Comparison of ENCODE assay signal across 8 cellular contexts in the genomic region with DNA sequence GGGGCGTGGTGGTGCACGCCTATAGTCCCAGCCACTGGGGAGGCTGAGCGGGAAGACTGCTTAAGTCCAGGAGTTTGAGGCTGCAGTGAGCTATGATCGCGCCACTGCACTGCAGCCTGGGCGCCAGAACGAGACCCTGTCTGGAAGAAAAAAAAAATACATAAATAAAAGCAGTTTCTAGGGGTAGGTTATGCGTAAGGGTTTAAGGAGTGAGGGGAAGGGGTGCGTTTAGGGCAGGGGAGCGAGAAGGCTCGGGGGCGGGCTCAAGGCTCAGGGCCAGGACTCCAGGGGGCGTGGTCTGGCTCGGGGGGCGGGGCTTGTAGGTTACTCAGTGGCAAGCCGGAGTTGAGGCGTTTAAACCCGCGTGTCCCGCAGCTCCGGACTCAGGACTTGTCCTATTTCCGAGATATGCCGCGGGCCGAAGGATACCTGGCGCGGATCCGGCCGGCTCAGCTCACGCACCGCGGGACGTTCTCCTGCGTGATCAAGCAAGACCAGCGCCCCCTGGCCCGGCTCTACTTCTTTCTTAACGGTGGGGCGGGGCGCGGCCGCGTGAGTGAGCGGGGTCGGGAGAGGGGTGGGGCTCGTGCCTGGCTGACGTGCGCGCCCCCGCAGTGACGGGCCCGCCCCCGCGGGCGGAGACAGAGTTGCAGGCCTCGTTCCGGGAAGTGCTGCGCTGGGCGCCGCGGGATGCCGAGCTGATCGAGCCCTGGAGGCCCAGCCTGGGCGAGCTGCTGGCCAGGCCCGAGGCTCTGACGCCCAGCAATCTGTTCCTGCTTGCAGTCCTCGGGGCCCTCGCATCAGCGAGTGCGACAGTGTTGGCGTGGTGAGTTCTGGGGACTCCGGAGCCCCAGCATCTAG. TPM values are rescaled to one million over a fixed set of nuclear protein-coding genes. Genes with fewer than 3 reads are reported as not detected.
DNase-seq lines count a peak whose midpoint lies in the region; ATAC-seq, FAIRE-seq and TF ChIP-seq lines count a peak whose summit lies in the region.

No MANE protein-coding gene starts in this region.

- H3K4me1 ChIP-seq in pancreas (peaks cover 0 to 7% (median 0%) of the 10 kb centered on the region in 3 donors), thyroid gland (peaks cover 19 to 31% of the 10 kb centered on the region in 2 donors)

- H3K9me3 Mint-ChIP-seq in activated naive CD8-positive, alpha-beta T cell treated with anti-CD3 and anti-CD28 coated beads for 36 hours: peaks cover 2% of the 10 kb centered on the region

- peaks cover 22% of the 10 kb centered on the region for H3K4me1 Mint-ChIP-seq in activated naive CD8-positive, alpha-beta T cell treated with anti-CD3 and anti-CD28 coated beads for 36 hours

- no peaks in the 10 kb centered on the region for H3K9me3 ChIP-seq in pancreas
- H3K9me3 ChIP-seq in thyroid gland: no peaks in the 10 kb centered on the region

- intact Hi-C loops in Right ventricle myocardium inferior (cut with DNase I) (loop anchor here (2.0 to 5.0 kb wide), 2 partner anchors 15 to 98 kb away; no protein-coding TSS in a partner anchor), pancreas (cut with DNase I) (no loop called here), thyroid gland (cut with DNase I) (no loop called here)

- no peaks in the 10 kb centered on the region for H3K27me3 ChIP-seq in pancreas
- no peaks in the 10 kb centered on the region for H3K27me3 ChIP-seq in thyroid gland

- peak; percentile 81 for DNase-seq in DMS79 treated with DMSO at 0.1 percent for 48 hours (lab: John Stamatoyannopoulos, UW)
- peak; percentile 89 to 90 for DNase-seq in Kasumi-1 (lab: John Stamatoyannopoulos, UW)
- peak; percentile 97 for DNase-seq in activated naive CD8-positive, alpha-beta T cell treated with anti-CD3 and anti-CD28 coated beads for 36 hours
- DNase-seq in Right ventricle myocardium inferior (ENCODE audit: missing footprints): peak; percentile 99
- DNase-seq in pancreas: peak; percentile 95 to 98 (median 96)
- DNase-seq in thyroid gland: peak; percentile 97 to 98

- no peak for FAIRE-seq in pancreas (lab: Jason Lieb, UNC)

- peak in 1 of 2 donors; percentile 82 for TF ChIP-seq POLR2A in thyroid gland (IDR thresholded peaks at IDR 0.05)

- peaks cover 26% of the 10 kb centered on the region for H3K36me3 Mint-ChIP-seq in activated naive CD8-positive, alpha-beta T cell treated with anti-CD3 and anti-CD28 coated beads for 36 hours

- no peaks in the 10 kb centered on the region for H3K36me3 ChIP-seq in pancreas
- no peaks in the 10 kb centered on the region for H3K36me3 ChIP-seq in thyroid gland

- H3K27ac Mint-ChIP-seq in activated naive CD8-positive, alpha-beta T cell treated with anti-CD3 and anti-CD28 coated beads for 36 hours: peak overlapping the region; percentile 95

- ATAC-seq in GM21717 (IDR thresholded peaks at IDR 0.05; ENCODE audit: unreplicated experiment) (peak; percentile 82), SK-N-SH treated with all-trans-retinoic acid at 6 μM for 48 hours (peak; percentile 90), Right ventricle myocardium inferior (peak; percentile 95), pancreas (peak; percentile 85 to 94 (median 91))

- peaks cover 9% of the 10 kb centered on the region for H3K27me3 Mint-ChIP-seq in activated naive CD8-positive, alpha-beta T cell treated with anti-CD3 and anti-CD28 coated beads for 36 hours

- peak overlapping the region; percentile 92 for H3K4me3 Mint-ChIP-seq in activated naive CD8-positive, alpha-beta T cell treated with anti-CD3 and anti-CD28 coated beads for 36 hours

- H3K27ac ChIP-seq in pancreas (peak overlapping the region; percentile 61 to 90 (median 78)), thyroid gland (peak overlapping the region; percentile 66 to 92 (median 86))

- H3K4me3 ChIP-seq in pancreas (peak overlapping the region; percentile 41 to 66 (median 50)), thyroid gland (replicated peaks in 1 of 3) (peak overlapping the region; percentile 18 to 62 (median 59))

- 1% methylated on average over 68 to 71 of the region's 71 CpGs for WGBS in pancreas, 2 donors
- WGBS in thyroid gland, 2 donors: 4 to 7% methylated on average over 18 to 22 of the region's 71 CpGs

- TF ChIP-seq CTCF in pancreas (IDR thresholded peaks at IDR 0.05) (peak in 1 of 4 donors; percentile 8), thyroid gland (IDR thresholded peaks at IDR 0.05) (peak in 3 of 6 experiments; percentile 12 to 40 (median 35))

TF ChIP-seq in SK-N-SH treated with all-trans-retinoic acid at 6 μM for 48 hours, 23 proteins besides CTCF, POLR2A, EP300 and RAD21 (continues in another document):
- TF ChIP-seq, protein P1, sequence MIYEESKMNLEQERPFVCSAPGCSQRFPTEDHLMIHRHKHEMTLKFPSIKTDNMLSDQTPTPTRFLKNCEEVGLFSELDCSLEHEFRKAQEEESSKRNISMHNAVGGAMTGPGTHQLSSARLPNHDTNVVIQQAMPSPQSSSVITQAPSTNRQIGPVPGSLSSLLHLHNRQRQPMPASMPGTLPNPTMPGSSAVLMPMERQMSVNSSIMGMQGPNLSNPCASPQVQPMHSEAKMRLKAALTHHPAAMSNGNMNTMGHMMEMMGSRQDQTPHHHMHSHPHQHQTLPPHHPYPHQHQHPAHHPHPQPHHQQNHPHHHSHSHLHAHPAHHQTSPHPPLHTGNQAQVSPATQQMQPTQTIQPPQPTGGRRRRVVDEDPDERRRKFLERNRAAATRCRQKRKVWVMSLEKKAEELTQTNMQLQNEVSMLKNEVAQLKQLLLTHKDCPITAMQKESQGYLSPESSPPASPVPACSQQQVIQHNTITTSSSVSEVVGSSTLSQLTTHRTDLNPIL (CRISPR knock-in tag; IDR thresholded peaks at IDR 0.05; ENCODE audit: low read depth): no peak
- TF ChIP-seq, protein P2, sequence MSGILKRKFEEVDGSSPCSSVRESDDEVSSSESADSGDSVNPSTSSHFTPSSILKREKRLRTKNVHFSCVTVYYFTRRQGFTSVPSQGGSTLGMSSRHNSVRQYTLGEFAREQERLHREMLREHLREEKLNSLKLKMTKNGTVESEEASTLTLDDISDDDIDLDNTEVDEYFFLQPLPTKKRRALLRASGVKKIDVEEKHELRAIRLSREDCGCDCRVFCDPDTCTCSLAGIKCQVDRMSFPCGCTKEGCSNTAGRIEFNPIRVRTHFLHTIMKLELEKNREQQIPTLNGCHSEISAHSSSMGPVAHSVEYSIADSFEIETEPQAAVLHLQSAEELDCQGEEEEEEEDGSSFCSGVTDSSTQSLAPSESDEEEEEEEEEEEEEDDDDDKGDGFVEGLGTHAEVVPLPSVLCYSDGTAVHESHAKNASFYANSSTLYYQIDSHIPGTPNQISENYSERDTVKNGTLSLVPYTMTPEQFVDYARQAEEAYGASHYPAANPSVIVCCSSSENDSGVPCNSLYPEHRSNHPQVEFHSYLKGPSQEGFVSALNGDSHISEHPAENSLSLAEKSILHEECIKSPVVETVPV (CRISPR knock-in tag; IDR thresholded peaks at IDR 0.05): no peak
- no peak for TF ChIP-seq ESRRG (CRISPR knock-in tag; IDR thresholded peaks at IDR 0.05)
- no peak for TF ChIP-seq ZNF8 (CRISPR knock-in tag; IDR thresholded peaks at IDR 0.05)
- TF ChIP-seq CSDC2 (CRISPR knock-in tag; IDR thresholded peaks at IDR 0.05): no peak
- TF ChIP-seq OSR1 (CRISPR knock-in tag; IDR thresholded peaks at IDR 0.05): no peak
- no peak for TF ChIP-seq TOX (CRISPR knock-in tag; IDR thresholded peaks at IDR 0.05; ENCODE audit: borderline replicate concordance)

RNA-seq across cellular contexts. Expression of a gene that starts 10.8 kb away (rescaled TPM):
- 1 to 10 TPM; 2.0 to 2.1 TPM for total RNA-seq in activated naive CD8-positive, alpha-beta T cell treated with anti-CD3 and anti-CD28 coated beads for 36 hours
- total RNA-seq in Right ventricle myocardium inferior (14.6 TPM), pancreas (10 to 100 TPM in 1 of 6 donors, 1 to 10 TPM in 5; 3.8 to 12.4 (median 5.9) TPM), thyroid gland (10 to 100 TPM; 11.9 to 26.2 (median 20.4) TPM)
- polyA plus RNA-seq in pancreas: 10 to 100 TPM; 27.2 to 29.4 TPM

RNA-seq across cellular contexts. Expression of a gene that starts 19.9 kb away (rescaled TPM):
- not detected for total RNA-seq in activated naive CD8-positive, alpha-beta T cell treated with anti-CD3 and anti-CD28 coated beads for 36 hours
- total RNA-seq in Right ventricle myocardium inferior (0.57 TPM), pancreas (under 1 TPM in 4 of 6 donors, not detected in 2; 0.06 to 0.58 (median 0.36) TPM), thyroid gland (1 to 10 TPM in 2 of 4 donors, not detected in 2; 1.1 to 1.5 TPM)
- 1 to 10 TPM in 1 of 2 donors, under 1 TPM in 1; 0.54 to 1.3 TPM for polyA plus RNA-seq in pancreas

RNA-seq across cellular contexts. Expression of a gene that starts 47.8 kb away (rescaled TPM):
- not detected for total RNA-seq in activated naive CD8-positive, alpha-beta T cell treated with anti-CD3 and anti-CD28 coated beads for 36 hours
- total RNA-seq in Right ventricle myocardium inferior: 5.3 TPM
- total RNA-seq in pancreas: 1 to 10 TPM in 4 of 6 donors, under 1 TPM in 2; 0.37 to 6.8 (median 2.4) TPM
- under 1 TPM; 0.57 to 0.73 TPM for polyA plus RNA-seq in pancreas
- 1 to 10 TPM; 1.7 to 5.8 (median 3.3) TPM for total RNA-seq in thyroid gland

RNA-seq across cellular contexts. Expression of a gene that starts 57.1 kb away (rescaled TPM):
- total RNA-seq in activated naive CD8-positive, alpha-beta T cell treated with anti-CD3 and anti-CD28 coated beads for 36 hours: not detected
- total RNA-seq in Right ventricle myocardium inferior (0.95 TPM), pancreas (1 to 10 TPM in 1 of 6 donors, under 1 TPM in 3, not detected in 2; 0.25 to 1.3 (median 0.69) TPM), thyroid gland (under 1 TPM in 3 of 4 donors, not detected in 1; 0.11 to 0.94 (median 0.39) TPM)
- under 1 TPM in 1 of 2 donors, not detected in 1; 0.14 TPM for polyA plus RNA-seq in pancreas

RNA-seq across cellular contexts. Expression of a gene that starts 57.3 kb away (rescaled TPM):
- under 1 TPM; 0.14 to 0.36 TPM for total RNA-seq in activated naive CD8-positive, alpha-beta T cell treated with anti-CD3 and anti-CD28 coated beads for 36 hours
- total RNA-seq in Right ventricle myocardium inferior (1.2 TPM), pancreas (1 to 10 TPM in 4 of 6 donors, under 1 TPM in 1, not detected in 1; 0.37 to 5.0 (median 1.6) TPM), thyroid gland (1 to 10 TPM in 2 of 4 donors, under 1 TPM in 1, not detected in 1; 0.22 to 6.2 (median 1.7) TPM)
- under 1 TPM; 0.12 to 0.27 TPM for polyA plus RNA-seq in pancreas

Comparison
In these comparisons a context has a peak if more than half of its experiments do, and no peak if none do; other contexts are left out.
1. Peak in every context shown above with its lines: DNase-seq, ATAC-seq, H3K4me3 ChIP-seq and H3K27ac ChIP-seq.